ENCODE assay signal across 9 cellular contexts in genomic region chr22:20431520-20432237, GRCh38. TPM values are rescaled to one million over a fixed set of nuclear protein-coding genes. Genes with fewer than 3 reads are reported as not detected.
DNase-seq lines count a peak whose midpoint lies in the region; ATAC-seq and TF ChIP-seq lines count a peak whose summit lies in the region.
"Had no signal": no experiment of that assay in that cellular context is flagged by ENCODE, and none has a peak within 500 bp of the region (broad histone marks: within the 10 kb centered on the region; RNA-seq: fewer than 3 reads in every experiment).

No MANE protein-coding gene starts in this region.

- TF ChIP-seq CTCF in CD8-positive, alpha-beta T cell (IDR thresholded peaks at IDR 0.05): no peak
- TF ChIP-seq CTCF in LNCaP clone FGC (IDR thresholded peaks at IDR 0.05; ENCODE audit: control insufficient read depth, extremely low read depth, insufficient read depth) (no peak), esophagus muscularis mucosa (IDR thresholded peaks at IDR 0.05) (no peak), psoas muscle (IDR thresholded peaks at IDR 0.05) (no peak)

- no peaks in the 10 kb centered on the region for H3K36me3 Mint-ChIP-seq in CD8-positive, alpha-beta T cell

- peaks cover 34% of the 10 kb centered on the region for H3K4me1 Mint-ChIP-seq in CD8-positive, alpha-beta T cell (ENCODE audit: low read depth)

- intact Hi-C loops in CD8-positive, alpha-beta T cell (cut with DNase I, micrococcal nuclease): loop anchor here in 1 of 2 experiments (1.0 kb wide), 2 partner anchors 25 to 65 kb away; no protein-coding TSS in a partner anchor
- intact Hi-C loops in esophagus muscularis mucosa (cut with DNase I) (no loop called here), psoas muscle (cut with DNase I) (no loop called here)

- no peak for TF ChIP-seq EP300 in esophagus muscularis mucosa (IDR thresholded peaks at IDR 0.05)

- H3K4me1 ChIP-seq in CD8-positive, alpha-beta T cell (ENCODE audit: insufficient read depth, low read length): peaks cover 41% of the 10 kb centered on the region
- H3K4me1 ChIP-seq in esophagus muscularis mucosa: peaks cover 30 to 56% (median 45%) of the 10 kb centered on the region in 4 donors
- H3K4me1 ChIP-seq in psoas muscle: peaks cover 7% of the 10 kb centered on the region

- no peak for DNase-seq in CD8-positive, alpha-beta T cell
- DNase-seq in LNCaP clone FGC (ENCODE audit: low read depth) (no peak), esophagus muscularis mucosa (ENCODE audit: extremely low spot score) (no peak), psoas muscle (peak in 1 of 2 donors; percentile 38), MV-4-11 (lab: John Stamatoyannopoulos, UW) (no peak), GM03348 (ENCODE audit: low spot score) (no peak)
- DNase-seq: NCI-H187 treated with DMSO at 0.1 percent for 48 hours had no signal

- no peaks in the 10 kb centered on the region for H3K9me3 ChIP-seq in CD8-positive, alpha-beta T cell (ENCODE audit: low read length)
- H3K9me3 ChIP-seq in esophagus muscularis mucosa (no peaks in the 10 kb centered on the region), psoas muscle (no peaks in the 10 kb centered on the region)

- H3K27me3 ChIP-seq in CD8-positive, alpha-beta T cell (ENCODE audit: insufficient read depth, low read length): peaks cover 32% of the 10 kb centered on the region
- H3K27me3 ChIP-seq in esophagus muscularis mucosa (peaks cover 0 to 30% (median 0%) of the 10 kb centered on the region in 4 donors), psoas muscle (ENCODE audit: insufficient read depth in 3 of 3, low read length in 2 of 3) (peaks cover 0 to 23% (median 9%) of the 10 kb centered on the region in 3 donors)

- 59% methylated on average over 26 of the region's 49 CpGs for WGBS in esophagus muscularis mucosa
- WGBS in psoas muscle, 3 donors: 39 to 47% (median 46%) methylated on average over 39 to 49 of the region's 49 CpGs

- peaks cover 42% of the 10 kb centered on the region for H3K27me3 Mint-ChIP-seq in CD8-positive, alpha-beta T cell (ENCODE audit: low read depth)

- no peak overlapping the region for H3K27ac Mint-ChIP-seq in CD8-positive, alpha-beta T cell

- H3K4me3 Mint-ChIP-seq in CD8-positive, alpha-beta T cell: peak overlapping the region; percentile 45

- H3K9me3 Mint-ChIP-seq in CD8-positive, alpha-beta T cell: no peaks in the 10 kb centered on the region

- H3K36me3 ChIP-seq in CD8-positive, alpha-beta T cell (ENCODE audit: insufficient read depth, low read length): no peaks in the 10 kb centered on the region
- peaks cover 5 to 39% (median 33%) of the 10 kb centered on the region in 4 donors for H3K36me3 ChIP-seq in esophagus muscularis mucosa
- H3K36me3 ChIP-seq in psoas muscle (ENCODE audit: insufficient read depth in 1 of 2, low read depth in 1 of 2): no peaks in the 10 kb centered on the region

- CTCF ChIA-PET in CD8-positive, alpha-beta T cell (lab: Charles Lee): interaction anchor here (1.3 to 4.4 kb wide), 2 partner anchors 13 to 32 kb away, joined by 4 to 16 read pairs; no protein-coding TSS in a partner anchor

- peak overlapping the region; percentile 60 for H3K4me3 ChIP-seq in CD8-positive, alpha-beta T cell (ENCODE audit: low read depth, low read length)
- H3K4me3 ChIP-seq in LNCaP clone FGC (ENCODE audit: low read depth, low read length) (peak overlapping the region; percentile 42), esophagus muscularis mucosa (peak overlapping the region; percentile 37 to 50 (median 38)), psoas muscle (peak overlapping the region; percentile 47)

- POLR2A ChIA-PET in CD8-positive, alpha-beta T cell (lab: Charles Lee): interaction anchor here (0.7 kb wide), 1 partner anchor 33 kb away, joined by 3 read pairs; no protein-coding TSS in a partner anchor

- TF ChIP-seq POLR2A in esophagus muscularis mucosa (IDR thresholded peaks at IDR 0.05; ENCODE audit: low read depth): no peak

- H3K27ac ChIP-seq in CD8-positive, alpha-beta T cell (ENCODE audit: low read depth, low read length): no peak overlapping the region
- no peak overlapping the region for H3K27ac ChIP-seq in esophagus muscularis mucosa (replicated peaks in 1 of 4)
- H3K27ac ChIP-seq in psoas muscle: no peak overlapping the region

- ATAC-seq in CD8-positive, alpha-beta T cell: no peak
- no peak for ATAC-seq in psoas muscle
- ATAC-seq in GM19397 (IDR thresholded peaks at IDR 0.05; ENCODE audit: unreplicated experiment): no peak
- ATAC-seq in GM18868 (IDR thresholded peaks at IDR 0.05; ENCODE audit: unreplicated experiment): no peak

RNA-seq across cellular contexts. Expression of gene SCARF2, which starts 5.9 kb away (rescaled TPM):
- total RNA-seq in CD8-positive, alpha-beta T cell: 1 to 10 TPM; 2.6 to 2.7 TPM
- 10 to 100 TPM; 14.5 to 31.6 (median 22.2) TPM for total RNA-seq in esophagus muscularis mucosa
- total RNA-seq in psoas muscle: 1 to 10 TPM; 1.3 to 2.0 (median 1.8) TPM
- 1 to 10 TPM in 1 of 3 donors, under 1 TPM in 2; 0.44 to 1.0 (median 0.86) TPM for polyA plus RNA-seq in psoas muscle

RNA-seq across cellular contexts. Expression of gene ZNF74, which starts 37.7 kb away (rescaled TPM):
- total RNA-seq in CD8-positive, alpha-beta T cell: 1 to 10 TPM; 1.9 to 2.1 TPM
- 10 to 100 TPM in 3 of 4 donors, 1 to 10 TPM in 1; 9.6 to 20.0 (median 15.0) TPM for total RNA-seq in esophagus muscularis mucosa
- total RNA-seq in psoas muscle: 1 to 10 TPM; 2.4 to 4.8 (median 4.3) TPM
- 1 to 10 TPM; 2.1 to 4.6 (median 2.2) TPM for polyA plus RNA-seq in psoas muscle

Comparison
In these comparisons a context has a peak if more than half of its experiments do, and no peak if none do; other contexts are left out.
1. RNA of gene SCARF2, which starts 5.9 kb away (total RNA-seq): 14.5 to 31.6 TPM in esophagus muscularis mucosa; 2.6 to 2.7 TPM in CD8-positive, alpha-beta T cell and 1.3 to 2.0 TPM in psoas muscle; every median in the first group is over 4 times any median in the second.
2. Peak in every context shown above with its lines, with median percentiles within 50 percentile points of each other: H3K4me3 ChIP-seq.